ENCODE assay signal across 7 cellular contexts in the genomic region with DNA sequence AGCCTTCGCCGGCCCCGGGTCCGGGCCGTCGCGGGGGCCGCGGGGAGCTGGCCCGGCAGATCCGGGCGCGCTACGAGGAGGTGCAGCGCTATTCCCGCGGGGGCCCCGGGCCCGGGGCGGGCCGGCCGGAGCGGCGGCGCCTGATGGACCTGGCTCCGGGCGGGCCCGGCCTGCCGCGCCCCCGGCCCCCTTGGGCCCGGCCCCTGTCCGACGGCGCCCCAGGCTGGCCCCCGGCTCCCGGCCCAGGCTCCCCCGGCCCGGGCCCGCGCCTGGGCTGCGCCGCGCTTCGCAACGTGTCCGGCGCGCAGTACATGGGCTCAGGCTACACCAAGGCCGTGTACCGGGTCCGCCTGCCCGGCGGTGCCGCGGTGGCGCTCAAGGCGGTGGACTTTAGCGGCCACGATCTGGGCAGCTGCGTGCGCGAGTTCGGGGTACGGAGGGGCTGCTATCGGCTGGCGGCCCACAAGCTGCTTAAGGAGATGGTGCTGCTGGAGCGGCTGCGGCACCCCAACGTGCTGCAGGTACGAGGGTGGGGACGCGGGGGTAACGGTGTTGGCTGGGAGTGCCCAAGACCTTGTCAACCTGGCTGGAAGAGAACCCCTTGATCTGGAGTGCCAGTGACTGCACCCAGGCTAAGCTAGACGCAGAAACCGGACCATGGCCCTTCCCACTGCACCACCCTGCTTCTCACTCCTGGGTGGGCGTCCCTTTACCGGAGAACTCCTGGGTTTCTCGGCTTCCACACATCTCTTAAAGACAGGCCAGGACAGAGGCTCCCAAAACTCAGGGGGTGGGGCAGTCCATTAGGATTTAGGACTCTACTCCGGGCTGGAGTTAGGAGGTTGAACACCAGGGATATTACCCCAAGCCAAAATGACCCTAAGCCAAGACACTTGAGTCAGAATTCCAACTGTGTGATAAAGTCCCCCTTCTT. TPM values are rescaled to one million over a fixed set of nuclear protein-coding genes. Genes with fewer than 3 reads are reported as not detected.
A peak's percentile ranks its signal among the peaks of the same experiment; 100 is the strongest.
DNase-seq lines count a peak whose midpoint lies in the region; ATAC-seq and TF ChIP-seq lines count a peak whose summit lies in the region.

No MANE protein-coding gene starts in this region.

- H3K4me3 Mint-ChIP-seq in endodermal cell = peak overlapping the region; percentile 88
- peak overlapping the region; percentile 14 to 72 (median 60) for H3K4me3 Mint-ChIP-seq in naive thymus-derived CD4-positive, alpha-beta T cell

- no peaks in the 10 kb centered on the region for H3K27me3 ChIP-seq in endodermal cell (ENCODE audit: control insufficient read depth, insufficient read depth, low read length, poor library complexity, severe bottlenecking)
- peaks cover 0 to 3% of the 10 kb centered on the region in 2 donors for H3K27me3 ChIP-seq in naive thymus-derived CD4-positive, alpha-beta T cell (ENCODE audit: control insufficient read depth in 2 of 2, insufficient read depth in 2 of 2, low read length in 2 of 2)

- DNase-seq in NCI-H69 (lab: John Stamatoyannopoulos, UW) (peak; percentile 24), endodermal cell (peak; percentile 76), kidney glomerular epithelial cell (lab: John Stamatoyannopoulos, UW) (no peak), T1000 (lab: John Stamatoyannopoulos, UW) (no peak), glomerular visceral epithelial cell (ENCODE audit: extremely low spot score) (no peak)
- DNase-seq in naive thymus-derived CD4-positive, alpha-beta T cell = no peak

- POLR2A ChIA-PET in naive thymus-derived CD4-positive, alpha-beta T cell (lab: Charles Lee) = no interaction called here

- peak overlapping the region; percentile 90 for H3K4me3 ChIP-seq in endodermal cell (ENCODE audit: low read length)
- no peak overlapping the region for H3K4me3 ChIP-seq in naive thymus-derived CD4-positive, alpha-beta T cell (ENCODE audit: low read length)

- H3K9ac ChIP-seq in endodermal cell (ENCODE audit: extremely low read depth, low read length, poor library complexity, severe bottlenecking) = peak overlapping the region; percentile 69

- no peak overlapping the region for H3K27ac ChIP-seq in endodermal cell (ENCODE audit: low read depth, low read length)
- no peak overlapping the region for H3K27ac ChIP-seq in naive thymus-derived CD4-positive, alpha-beta T cell (ENCODE audit: low read depth, low read length)

- intact Hi-C loops in naive thymus-derived CD4-positive, alpha-beta T cell (cut with micrococcal nuclease) = no loop called here

- H3K27me3 Mint-ChIP-seq in endodermal cell (ENCODE audit: insufficient read depth) = peaks cover 8% of the 10 kb centered on the region
- peaks cover 40 to 67% (median 49%) of the 10 kb centered on the region in 5 donors for H3K27me3 Mint-ChIP-seq in naive thymus-derived CD4-positive, alpha-beta T cell

- no peaks in the 10 kb centered on the region for H3K9me3 Mint-ChIP-seq in endodermal cell
- peaks cover 0 to 3% (median 0%) of the 10 kb centered on the region in 11 donors for H3K9me3 Mint-ChIP-seq in naive thymus-derived CD4-positive, alpha-beta T cell

- H3K4me1 ChIP-seq in endodermal cell (ENCODE audit: control insufficient read depth, insufficient read depth, low read length) = peaks cover 20% of the 10 kb centered on the region
- no peaks in the 10 kb centered on the region for H3K4me1 ChIP-seq in naive thymus-derived CD4-positive, alpha-beta T cell (ENCODE audit: control insufficient read depth in 2 of 2, insufficient read depth in 2 of 2, low read length in 2 of 2)

- peaks cover 8% of the 10 kb centered on the region for H3K36me3 ChIP-seq in endodermal cell (ENCODE audit: control insufficient read depth, insufficient read depth, low read length)
- H3K36me3 ChIP-seq in naive thymus-derived CD4-positive, alpha-beta T cell (ENCODE audit: control insufficient read depth in 2 of 3, insufficient read depth in 3 of 3, low read length in 3 of 3) = no peaks in the 10 kb centered on the region

- H3K36me3 Mint-ChIP-seq in endodermal cell (ENCODE audit: low read depth) = peaks cover 13% of the 10 kb centered on the region
- no peaks in the 10 kb centered on the region for H3K36me3 Mint-ChIP-seq in naive thymus-derived CD4-positive, alpha-beta T cell

- peaks cover 64% of the 10 kb centered on the region for H3K4me1 Mint-ChIP-seq in endodermal cell
- peaks cover 0 to 21% (median 4%) of the 10 kb centered on the region in 7 donors for H3K4me1 Mint-ChIP-seq in naive thymus-derived CD4-positive, alpha-beta T cell

- CTCF ChIA-PET in naive thymus-derived CD4-positive, alpha-beta T cell (lab: Charles Lee) = no interaction called here

- WGBS in endodermal cell (ENCODE audit: insufficient coverage in 1 of 2, insufficient read length in 1 of 2), 2 experiments = 1 to 2% methylated on average over 29 to 80 of the region's 80 CpGs

- H3K27ac Mint-ChIP-seq in endodermal cell = peak overlapping the region; percentile 81
- H3K27ac Mint-ChIP-seq in naive thymus-derived CD4-positive, alpha-beta T cell = no peak overlapping the region

- H3K9me3 ChIP-seq in endodermal cell (ENCODE audit: control insufficient read depth, low read length) = no peaks in the 10 kb centered on the region
- H3K9me3 ChIP-seq in naive thymus-derived CD4-positive, alpha-beta T cell (ENCODE audit: control insufficient read depth in 2 of 3, low read length in 3 of 3) = no peaks in the 10 kb centered on the region

- no peak for TF ChIP-seq CTCF in endodermal cell (conservative IDR thresholded peaks at IDR 0.05)

- peak; percentile 4 for ATAC-seq in GM19372 (IDR thresholded peaks at IDR 0.05; ENCODE audit: low read depth, unreplicated experiment)
- ATAC-seq in naive thymus-derived CD4-positive, alpha-beta T cell = peak; percentile 6

RNA-seq across cellular contexts. Expression of gene PKDCC, which starts 0.8 kb away (rescaled TPM):
- total RNA-seq in endodermal cell = 100 to 1,000 TPM in 1 of 2 donors, 10 to 100 TPM in 1; 85.3 to 105 TPM
- 124 TPM for polyA plus RNA-seq in endodermal cell (2013, experiment 1 of 2)
- polyA plus RNA-seq in endodermal cell (2013, experiment 2 of 2) = 112 TPM
- not detected for total RNA-seq in naive thymus-derived CD4-positive, alpha-beta T cell
- polyA plus RNA-seq in naive thymus-derived CD4-positive, alpha-beta T cell = not detected

Comparison
In these comparisons a context has a peak if more than half of its experiments do, and no peak if none do; other contexts are left out.
1. DNase-seq: peak in NCI-H69 (single experiment) and endodermal cell (single experiment); none in naive thymus-derived CD4-positive, alpha-beta T cell (0 of 9), kidney glomerular epithelial cell (single experiment), T1000 (single experiment) and glomerular visceral epithelial cell (single experiment).
2. RNA of gene PKDCC, which starts 0.8 kb away (total RNA-seq): 85.3 to 105 TPM in endodermal cell; not detected in naive thymus-derived CD4-positive, alpha-beta T cell; every median in the first group is over 10 times any median in the second.